2 cellular contexts compared by ENCODE assay signal in genomic region chr3:15207836-15208504, GRCh38.
TF ChIP-seq lines count a peak whose summit lies in the region.

No MANE protein-coding gene starts in this region.

TF ChIP-seq in SK-N-SH, 30 proteins besides CTCF, POLR2A, EP300 and RAD21:
- TF ChIP-seq, protein P1, sequence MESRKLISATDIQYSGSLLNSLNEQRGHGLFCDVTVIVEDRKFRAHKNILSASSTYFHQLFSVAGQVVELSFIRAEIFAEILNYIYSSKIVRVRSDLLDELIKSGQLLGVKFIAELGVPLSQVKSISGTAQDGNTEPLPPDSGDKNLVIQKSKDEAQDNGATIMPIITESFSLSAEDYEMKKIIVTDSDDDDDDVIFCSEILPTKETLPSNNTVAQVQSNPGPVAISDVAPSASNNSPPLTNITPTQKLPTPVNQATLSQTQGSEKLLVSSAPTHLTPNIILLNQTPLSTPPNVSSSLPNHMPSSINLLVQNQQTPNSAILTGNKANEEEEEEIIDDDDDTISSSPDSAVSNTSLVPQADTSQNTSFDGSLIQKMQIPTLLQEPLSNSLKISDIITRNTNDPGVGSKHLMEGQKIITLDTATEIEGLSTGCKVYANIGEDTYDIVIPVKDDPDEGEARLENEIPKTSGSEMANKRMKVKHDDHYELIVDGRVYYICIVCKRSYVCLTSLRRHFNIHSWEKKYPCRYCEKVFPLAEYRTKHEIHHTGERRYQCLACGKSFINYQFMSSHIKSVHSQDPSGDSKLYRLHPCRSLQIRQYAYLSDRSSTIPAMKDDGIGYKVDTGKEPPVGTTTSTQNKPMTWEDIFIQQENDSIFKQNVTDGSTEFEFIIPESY (IDR thresholded peaks at IDR 0.05; ENCODE audit: borderline replicate concordance, low read depth) = no peak
- TF ChIP-seq SMC3 (IDR thresholded peaks at IDR 0.05; ENCODE audit: low read depth, low read length) = no peak
- no peak for TF ChIP-seq TEAD4 (IDR thresholded peaks at IDR 0.05; ENCODE audit: borderline replicate concordance, insufficient read depth)
- TF ChIP-seq, protein P2, sequence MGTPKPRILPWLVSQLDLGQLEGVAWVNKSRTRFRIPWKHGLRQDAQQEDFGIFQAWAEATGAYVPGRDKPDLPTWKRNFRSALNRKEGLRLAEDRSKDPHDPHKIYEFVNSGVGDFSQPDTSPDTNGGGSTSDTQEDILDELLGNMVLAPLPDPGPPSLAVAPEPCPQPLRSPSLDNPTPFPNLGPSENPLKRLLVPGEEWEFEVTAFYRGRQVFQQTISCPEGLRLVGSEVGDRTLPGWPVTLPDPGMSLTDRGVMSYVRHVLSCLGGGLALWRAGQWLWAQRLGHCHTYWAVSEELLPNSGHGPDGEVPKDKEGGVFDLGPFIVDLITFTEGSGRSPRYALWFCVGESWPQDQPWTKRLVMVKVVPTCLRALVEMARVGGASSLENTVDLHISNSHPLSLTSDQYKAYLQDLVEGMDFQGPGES (IDR thresholded peaks at IDR 0.05; ENCODE audit: low read depth, low read length) = no peak
- TF ChIP-seq, protein P3, sequence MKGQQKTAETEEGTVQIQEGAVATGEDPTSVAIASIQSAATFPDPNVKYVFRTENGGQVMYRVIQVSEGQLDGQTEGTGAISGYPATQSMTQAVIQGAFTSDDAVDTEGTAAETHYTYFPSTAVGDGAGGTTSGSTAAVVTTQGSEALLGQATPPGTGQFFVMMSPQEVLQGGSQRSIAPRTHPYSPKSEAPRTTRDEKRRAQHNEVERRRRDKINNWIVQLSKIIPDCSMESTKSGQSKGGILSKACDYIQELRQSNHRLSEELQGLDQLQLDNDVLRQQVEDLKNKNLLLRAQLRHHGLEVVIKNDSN (IDR thresholded peaks at IDR 0.05; ENCODE audit: borderline replicate concordance, low read depth) = no peak

TF ChIP-seq in SK-N-SH treated with all-trans-retinoic acid at 6 μM for 48 hours, 23 proteins besides CTCF, POLR2A, EP300 and RAD21 (continued from another document):
- TF ChIP-seq, protein P4, sequence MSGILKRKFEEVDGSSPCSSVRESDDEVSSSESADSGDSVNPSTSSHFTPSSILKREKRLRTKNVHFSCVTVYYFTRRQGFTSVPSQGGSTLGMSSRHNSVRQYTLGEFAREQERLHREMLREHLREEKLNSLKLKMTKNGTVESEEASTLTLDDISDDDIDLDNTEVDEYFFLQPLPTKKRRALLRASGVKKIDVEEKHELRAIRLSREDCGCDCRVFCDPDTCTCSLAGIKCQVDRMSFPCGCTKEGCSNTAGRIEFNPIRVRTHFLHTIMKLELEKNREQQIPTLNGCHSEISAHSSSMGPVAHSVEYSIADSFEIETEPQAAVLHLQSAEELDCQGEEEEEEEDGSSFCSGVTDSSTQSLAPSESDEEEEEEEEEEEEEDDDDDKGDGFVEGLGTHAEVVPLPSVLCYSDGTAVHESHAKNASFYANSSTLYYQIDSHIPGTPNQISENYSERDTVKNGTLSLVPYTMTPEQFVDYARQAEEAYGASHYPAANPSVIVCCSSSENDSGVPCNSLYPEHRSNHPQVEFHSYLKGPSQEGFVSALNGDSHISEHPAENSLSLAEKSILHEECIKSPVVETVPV (CRISPR knock-in tag; IDR thresholded peaks at IDR 0.05) = no peak
- TF ChIP-seq PPARA (CRISPR knock-in tag; IDR thresholded peaks at IDR 0.05; ENCODE audit: borderline replicate concordance) (no peak), ZNF70 (CRISPR knock-in tag; IDR thresholded peaks at IDR 0.05) (no peak), ZC3H10 (CRISPR knock-in tag; IDR thresholded peaks at IDR 0.05) (no peak), TCF4 (CRISPR knock-in tag; IDR thresholded peaks at IDR 0.05; ENCODE audit: borderline replicate concordance) (no peak), GLIS3 (CRISPR knock-in tag; IDR thresholded peaks at IDR 0.05) (no peak), RARB (CRISPR knock-in tag; IDR thresholded peaks at IDR 0.05) (no peak), POU6F1 (CRISPR knock-in tag; IDR thresholded peaks at IDR 0.05; ENCODE audit: borderline replicate concordance, low read depth) (no peak), ESRRG (CRISPR knock-in tag; IDR thresholded peaks at IDR 0.05) (no peak), CREB5 (CRISPR knock-in tag; IDR thresholded peaks at IDR 0.05; ENCODE audit: low read depth) (no peak), BACH2 (CRISPR knock-in tag; IDR thresholded peaks at IDR 0.05; ENCODE audit: borderline replicate concordance) (no peak), ZNF565 (CRISPR knock-in tag; conservative IDR thresholded peaks at IDR 0.05; ENCODE audit: low read depth) (no peak)
- TF ChIP-seq, protein P5, sequence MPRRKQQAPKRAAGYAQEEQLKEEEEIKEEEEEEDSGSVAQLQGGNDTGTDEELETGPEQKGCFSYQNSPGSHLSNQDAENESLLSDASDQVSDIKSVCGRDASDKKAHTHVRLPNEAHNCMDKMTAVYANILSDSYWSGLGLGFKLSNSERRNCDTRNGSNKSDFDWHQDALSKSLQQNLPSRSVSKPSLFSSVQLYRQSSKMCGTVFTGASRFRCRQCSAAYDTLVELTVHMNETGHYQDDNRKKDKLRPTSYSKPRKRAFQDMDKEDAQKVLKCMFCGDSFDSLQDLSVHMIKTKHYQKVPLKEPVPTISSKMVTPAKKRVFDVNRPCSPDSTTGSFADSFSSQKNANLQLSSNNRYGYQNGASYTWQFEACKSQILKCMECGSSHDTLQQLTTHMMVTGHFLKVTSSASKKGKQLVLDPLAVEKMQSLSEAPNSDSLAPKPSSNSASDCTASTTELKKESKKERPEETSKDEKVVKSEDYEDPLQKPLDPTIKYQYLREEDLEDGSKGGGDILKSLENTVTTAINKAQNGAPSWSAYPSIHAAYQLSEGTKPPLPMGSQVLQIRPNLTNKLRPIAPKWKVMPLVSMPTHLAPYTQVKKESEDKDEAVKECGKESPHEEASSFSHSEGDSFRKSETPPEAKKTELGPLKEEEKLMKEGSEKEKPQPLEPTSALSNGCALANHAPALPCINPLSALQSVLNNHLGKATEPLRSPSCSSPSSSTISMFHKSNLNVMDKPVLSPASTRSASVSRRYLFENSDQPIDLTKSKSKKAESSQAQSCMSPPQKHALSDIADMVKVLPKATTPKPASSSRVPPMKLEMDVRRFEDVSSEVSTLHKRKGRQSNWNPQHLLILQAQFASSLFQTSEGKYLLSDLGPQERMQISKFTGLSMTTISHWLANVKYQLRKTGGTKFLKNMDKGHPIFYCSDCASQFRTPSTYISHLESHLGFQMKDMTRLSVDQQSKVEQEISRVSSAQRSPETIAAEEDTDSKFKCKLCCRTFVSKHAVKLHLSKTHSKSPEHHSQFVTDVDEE (CRISPR knock-in tag; IDR thresholded peaks at IDR 0.05) = no peak
